ENCODE assay signal across 1 cellular context in the genomic region with DNA sequence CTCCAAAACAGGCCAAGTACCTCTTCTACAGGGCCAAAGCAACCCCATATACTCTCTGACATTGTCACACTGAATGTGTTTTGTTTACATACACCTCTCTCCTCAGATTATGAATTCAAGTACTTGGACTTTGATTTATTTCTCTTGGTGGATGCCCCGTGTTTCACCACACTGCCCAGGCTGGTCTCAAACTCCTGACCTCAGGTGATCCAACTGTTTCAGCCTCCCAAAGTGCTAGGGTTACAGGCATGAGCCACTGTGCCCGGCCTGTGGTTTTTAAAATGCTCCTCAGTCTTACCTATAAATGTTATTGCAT.
A peak's percentile ranks its signal among the peaks of the same experiment; 100 is the strongest.
TF ChIP-seq lines count a peak whose summit lies in the region.

No MANE protein-coding gene starts in this region.

TF ChIP-seq in HepG2, 621 proteins besides CTCF, POLR2A, EP300 and RAD21:
- TF ChIP-seq CC2D1A (CRISPR knock-in tag; IDR thresholded peaks at IDR 0.05) = 0 out of 2 replicates have a peak, but pooled peaks have one; percentile 60
- no peak for TF ChIP-seq HOXA3 (CRISPR knock-in tag; IDR thresholded peaks at IDR 0.05)
- TF ChIP-seq ZSCAN22 (CRISPR knock-in tag; IDR thresholded peaks at IDR 0.05) = 0 out of 2 replicates have a peak, but pooled peaks have one; percentile 28
- no peak for TF ChIP-seq ZNF282 (IDR thresholded peaks at IDR 0.05; ENCODE audit: partially characterized antibody)
- TF ChIP-seq RBM22 (optimal IDR thresholded peaks at IDR 0.05; ENCODE audit: low read length) = peak; percentile 53
- no peak for TF ChIP-seq ZNF746 (CRISPR knock-in tag; IDR thresholded peaks at IDR 0.05)
- 0 out of 2 replicates have a peak, but pooled peaks have one; percentile 18 for TF ChIP-seq SALL1 (CRISPR knock-in tag; IDR thresholded peaks at IDR 0.05)
- TF ChIP-seq ELF1 (CRISPR knock-in tag; IDR thresholded peaks at IDR 0.05) = no peak
- peak; percentile 68 for TF ChIP-seq HNF4A (CRISPR knock-in tag; IDR thresholded peaks at IDR 0.05)
- no peak for TF ChIP-seq ZNF629 (CRISPR knock-in tag; conservative IDR thresholded peaks at IDR 0.05)
